16 cellular contexts compared by ENCODE assay signal in the genomic region with DNA sequence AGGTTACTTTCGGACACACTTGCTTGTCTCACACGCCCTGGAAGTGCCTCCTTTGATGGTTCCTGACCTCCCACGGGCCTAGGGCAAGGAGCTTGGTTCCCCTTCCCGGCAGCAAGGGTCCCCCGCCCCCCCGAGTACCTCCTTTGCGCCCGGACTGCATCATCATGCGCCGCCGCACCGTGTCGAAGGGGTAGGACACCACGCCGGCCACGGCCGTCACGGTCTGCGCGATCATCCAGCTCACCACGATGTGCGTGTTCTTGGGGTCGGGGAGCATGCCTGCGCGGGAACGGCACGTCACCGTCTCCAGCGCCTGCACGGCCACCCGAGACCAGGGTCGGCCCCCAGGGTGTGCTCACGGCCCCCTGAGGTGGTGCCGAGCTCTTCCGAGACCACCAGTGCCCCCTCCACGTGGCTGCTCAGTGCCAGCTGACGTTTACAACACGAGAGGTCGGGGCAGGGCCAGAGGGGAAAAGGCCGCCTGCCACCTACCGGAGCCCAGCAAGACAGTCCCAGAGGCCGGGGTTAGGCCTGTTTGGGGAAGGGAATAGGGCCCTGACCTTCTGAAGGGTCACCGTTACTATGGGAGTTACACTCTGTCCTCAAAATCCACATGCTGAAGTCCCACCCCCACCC. TPM values are rescaled to one million over a fixed set of nuclear protein-coding genes. Genes with fewer than 3 reads are reported as not detected.
DNase-seq lines count a peak whose midpoint lies in the region; ATAC-seq, FAIRE-seq and TF ChIP-seq lines count a peak whose summit lies in the region.
"Had no signal": no experiment of that assay in that cellular context is flagged by ENCODE, and none has a peak within 500 bp of the region (broad histone marks: within the 10 kb centered on the region; RNA-seq: fewer than 3 reads in every experiment).

No MANE protein-coding gene starts in this region.

- peaks cover 17% of the 10 kb centered on the region for H3K36me3 Mint-ChIP-seq in activated naive CD4-positive, alpha-beta T cell treated with anti-CD3 and anti-CD28 coated beads, Interleukin-2, amount 50 U/mL, for 24 hours
- H3K36me3 Mint-ChIP-seq in activated B cell treated with CpG ODN at 0.5 μM for 24 hours (ENCODE audit: low read depth), result peaks cover 87% of the 10 kb centered on the region
- H3K36me3 Mint-ChIP-seq in stimulated activated naive B cell treated with anti-CD40 and anti-IgM and Interleukin-4, amounts not matched to agents 10 μg/mL and 1 μg/mL and 100 μg/mL, for 72 hours, result peaks cover 72 to 83% of the 10 kb centered on the region in 2 donors
- H3K36me3 Mint-ChIP-seq in Calu3 (ENCODE audit: insufficient read depth, unreplicated experiment), result peaks cover 89% of the 10 kb centered on the region

- intact Hi-C loops in activated B cell treated with CpG ODN at 0.5 μM for 24 hours (cut with micrococcal nuclease) (no loop called here), kidney (cut with DNase I) (no loop called here), Calu3 (cut with micrococcal nuclease; ENCODE audit: unreplicated experiment) (no loop called here)

- peak overlapping the region; percentile 41 for H3K27ac Mint-ChIP-seq in activated naive CD4-positive, alpha-beta T cell treated with anti-CD3 and anti-CD28 coated beads, Interleukin-2, amount 50 U/mL, for 24 hours
- peak overlapping the region; percentile 18 for H3K27ac Mint-ChIP-seq in activated B cell treated with CpG ODN at 0.5 μM for 24 hours
- H3K27ac Mint-ChIP-seq in stimulated activated naive B cell treated with anti-CD40 and anti-IgM and Interleukin-4, amounts not matched to agents 10 μg/mL and 1 μg/mL and 100 μg/mL, for 72 hours, result peak overlapping the region; percentile 93
- no peak overlapping the region for H3K27ac Mint-ChIP-seq in Calu3 (ENCODE audit: unreplicated experiment)

- H3K4me3 Mint-ChIP-seq in activated naive CD4-positive, alpha-beta T cell treated with anti-CD3 and anti-CD28 coated beads, Interleukin-2, amount 50 U/mL, for 24 hours, result peak overlapping the region; percentile 94
- no peak overlapping the region for H3K4me3 Mint-ChIP-seq in activated B cell treated with CpG ODN at 0.5 μM for 24 hours
- H3K4me3 Mint-ChIP-seq in stimulated activated naive B cell treated with anti-CD40 and anti-IgM and Interleukin-4, amounts not matched to agents 10 μg/mL and 1 μg/mL and 100 μg/mL, for 72 hours, result peak overlapping the region in 1 of 2 donors; percentile 35
- no peak overlapping the region for H3K4me3 Mint-ChIP-seq in Calu3 (ENCODE audit: low read depth, unreplicated experiment)

- no peak for ATAC-seq in activated B cell treated with CpG ODN at 0.5 μM for 24 hours (ENCODE audit: low read depth)
- no peak for ATAC-seq in stimulated activated naive B cell treated with anti-CD40 and anti-IgM and Interleukin-4, amounts not matched to agents 10 μg/mL and 1 μg/mL and 100 μg/mL, for 72 hours (replicated peaks)
- ATAC-seq: HCT116 had no signal

- no peak for TF ChIP-seq CTCF in activated B cell treated with CpG ODN at 0.5 μM for 24 hours (IDR thresholded peaks at IDR 0.05)
- TF ChIP-seq CTCF in kidney (IDR thresholded peaks at IDR 0.05; ENCODE audit: borderline replicate concordance, extremely low read depth, insufficient read depth), result no peak
- TF ChIP-seq CTCF in Calu3 (IDR thresholded peaks at IDR 0.05; ENCODE audit: unreplicated experiment), result no peak

- no peak overlapping the region for H3K27ac ChIP-seq in kidney (ENCODE audit: low read depth in 2 of 2, low read length in 2 of 2)
- H3K27ac ChIP-seq: brain microvascular endothelial cell had no signal

- no peaks in the 10 kb centered on the region for H3K9me3 ChIP-seq in kidney (ENCODE audit: control insufficient read depth in 1 of 2, low read length in 2 of 2)

- H3K4me3 ChIP-seq in kidney (ENCODE audit: low read length in 2 of 2), result no peak overlapping the region

- peaks cover 22% of the 10 kb centered on the region for H3K4me1 Mint-ChIP-seq in activated naive CD4-positive, alpha-beta T cell treated with anti-CD3 and anti-CD28 coated beads, Interleukin-2, amount 50 U/mL, for 24 hours
- H3K4me1 Mint-ChIP-seq in activated B cell treated with CpG ODN at 0.5 μM for 24 hours (peaks cover 36% of the 10 kb centered on the region), Calu3 (ENCODE audit: low read depth, unreplicated experiment) (peaks cover 7% of the 10 kb centered on the region)
- peaks cover 26 to 53% of the 10 kb centered on the region in 2 donors for H3K4me1 Mint-ChIP-seq in stimulated activated naive B cell treated with anti-CD40 and anti-IgM and Interleukin-4, amounts not matched to agents 10 μg/mL and 1 μg/mL and 100 μg/mL, for 72 hours

- FAIRE-seq in kidney (lab: Jason Lieb, UNC), result no peak
- FAIRE-seq: small intestine had no signal

- DNase-seq in activated naive CD4-positive, alpha-beta T cell (lab: John Stamatoyannopoulos, UW), result no peak
- DNase-seq in activated B cell treated with CpG ODN at 0.5 μM for 24 hours (no peak), kidney (peak; percentile 81), NCI-H2081 treated with DMSO at 0.1 percent for 48 hours (lab: John Stamatoyannopoulos, UW) (no peak), erythroblast (lab: John Stamatoyannopoulos, UW) (no peak), Calu3 (no peak)
- DNase-seq in stimulated activated naive B cell treated with anti-CD40 and anti-IgM and Interleukin-4, amounts not matched to agents 10 μg/mL and 1 μg/mL and 100 μg/mL, for 72 hours, result no peak
- DNase-seq: activated CD4-positive, CD25-positive, alpha-beta regulatory T cell; brain microvascular endothelial cell; foreskin fibroblast; KG1; NCI-H1436 treated with DMSO at 0.1 percent for 48 hours; nucleus accumbens; small intestine had no signal

- POLR2A ChIA-PET in activated B cell treated with CpG ODN at 0.5 μM for 24 hours (lab: Charles Lee), result no interaction called here

- no peak overlapping the region for H3K9ac ChIP-seq in kidney (ENCODE audit: low read length in 2 of 2)

- peaks cover 8 to 21% of the 10 kb centered on the region in 2 donors for H3K4me1 ChIP-seq in kidney (ENCODE audit: control insufficient read depth in 1 of 2, insufficient read depth in 1 of 2, low read depth in 1 of 2, low read length in 2 of 2)

- peaks cover 39 to 61% of the 10 kb centered on the region in 2 donors for H3K36me3 ChIP-seq in kidney (ENCODE audit: control insufficient read depth in 1 of 2, insufficient read depth in 2 of 2, low read length in 2 of 2)

- CTCF ChIA-PET in activated B cell treated with CpG ODN at 0.5 μM for 24 hours (lab: Charles Lee), result no interaction called here
- CTCF ChIA-PET in Calu3 (lab: Charles Lee), result no interaction called here

- no peaks in the 10 kb centered on the region for H3K9me3 Mint-ChIP-seq in activated naive CD4-positive, alpha-beta T cell treated with anti-CD3 and anti-CD28 coated beads, Interleukin-2, amount 50 U/mL, for 24 hours
- H3K9me3 Mint-ChIP-seq in activated B cell treated with CpG ODN at 0.5 μM for 24 hours (no peaks in the 10 kb centered on the region), Calu3 (ENCODE audit: low read depth, unreplicated experiment) (no peaks in the 10 kb centered on the region)
- peaks cover 0 to 2% of the 10 kb centered on the region in 2 donors for H3K9me3 Mint-ChIP-seq in stimulated activated naive B cell treated with anti-CD40 and anti-IgM and Interleukin-4, amounts not matched to agents 10 μg/mL and 1 μg/mL and 100 μg/mL, for 72 hours

- no peaks in the 10 kb centered on the region for H3K27me3 Mint-ChIP-seq in activated naive CD4-positive, alpha-beta T cell treated with anti-CD3 and anti-CD28 coated beads, Interleukin-2, amount 50 U/mL, for 24 hours
- H3K27me3 Mint-ChIP-seq in activated B cell treated with CpG ODN at 0.5 μM for 24 hours, result no peaks in the 10 kb centered on the region
- H3K27me3 Mint-ChIP-seq in stimulated activated naive B cell treated with anti-CD40 and anti-IgM and Interleukin-4, amounts not matched to agents 10 μg/mL and 1 μg/mL and 100 μg/mL, for 72 hours, result no peaks in the 10 kb centered on the region
- no peaks in the 10 kb centered on the region for H3K27me3 Mint-ChIP-seq in Calu3 (ENCODE audit: unreplicated experiment)

- no TSS peak for BruUV-seq in Calu3 (replicated peaks; lab: Mats Ljungman, UMichigan)

- no peak for TF ChIP-seq POLR2A in erythroblast (IDR thresholded peaks at IDR 0.05; ENCODE audit: low read length)

RNA-seq across cellular contexts. Expression of a gene that starts 4.7 kb away (rescaled TPM):
- 436 and 472 TPM in 2 replicates for total RNA-seq in activated B cell treated with CpG ODN at 0.5 μM for 24 hours
- 357 TPM for total RNA-seq in kidney
- polyA plus RNA-seq in kidney (ENCODE audit: insufficient read depth, low read depth, low replicate concordance), result 654 TPM
- total RNA-seq in Calu3 (2022), result 139 and 161 TPM in 2 replicates

RNA-seq across cellular contexts. Expression of a gene that starts 50.7 kb away (rescaled TPM):
- 0.53 and 0.66 TPM in 2 replicates for total RNA-seq in activated B cell treated with CpG ODN at 0.5 μM for 24 hours
- total RNA-seq in kidney, result 4.6 TPM
- polyA plus RNA-seq in kidney (ENCODE audit: insufficient read depth, low read depth, low replicate concordance), result 10.2 TPM
- not detected in 2 replicates for total RNA-seq in Calu3 (2022)
